Comparison of ENCODE assay signal across 8 cellular contexts in the genomic region with DNA sequence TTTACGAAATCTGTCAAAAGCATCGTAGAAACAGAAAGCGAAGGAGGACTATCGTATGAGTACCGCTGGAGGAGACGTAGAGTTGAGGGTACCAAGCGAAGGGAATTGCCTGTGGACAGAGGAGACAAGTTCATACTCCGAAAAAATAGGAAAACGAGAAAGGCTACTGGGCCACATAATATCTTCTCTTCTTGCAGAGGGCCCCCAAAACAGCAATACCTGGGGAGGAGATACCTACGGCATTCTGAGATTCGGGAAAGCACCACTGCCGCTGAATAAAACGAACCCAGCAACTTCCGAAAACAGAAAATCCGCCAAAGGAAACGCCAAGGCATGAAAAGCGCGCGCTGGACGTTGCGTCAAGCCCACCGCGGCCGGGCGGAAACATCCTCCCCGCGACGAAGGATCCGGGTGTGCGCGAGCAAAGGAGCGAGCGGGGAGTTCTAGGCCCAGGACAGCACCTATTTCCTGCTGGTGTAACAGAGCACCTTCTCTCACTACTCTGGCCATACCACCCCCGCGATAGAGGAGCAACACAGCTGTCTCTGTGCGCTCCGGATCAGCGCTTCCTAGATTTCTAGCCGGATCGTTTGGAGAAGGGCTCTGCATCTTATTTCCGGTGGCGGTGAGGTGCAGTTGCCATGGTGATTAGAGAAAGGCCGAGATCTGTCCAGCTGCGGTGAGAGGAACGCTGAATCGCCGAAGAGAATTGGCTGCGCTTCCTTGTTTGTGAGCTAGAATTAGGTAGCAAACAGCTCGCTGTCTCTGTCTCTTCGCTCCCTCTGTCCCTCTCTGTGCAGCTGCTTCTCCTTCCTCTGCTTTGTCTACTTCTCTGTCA. TPM values are rescaled to one million over a fixed set of nuclear protein-coding genes. Genes with fewer than 3 reads are reported as not detected.
DNase-seq lines count a peak whose midpoint lies in the region; ATAC-seq, FAIRE-seq and TF ChIP-seq lines count a peak whose summit lies in the region.

A gene with protein sequence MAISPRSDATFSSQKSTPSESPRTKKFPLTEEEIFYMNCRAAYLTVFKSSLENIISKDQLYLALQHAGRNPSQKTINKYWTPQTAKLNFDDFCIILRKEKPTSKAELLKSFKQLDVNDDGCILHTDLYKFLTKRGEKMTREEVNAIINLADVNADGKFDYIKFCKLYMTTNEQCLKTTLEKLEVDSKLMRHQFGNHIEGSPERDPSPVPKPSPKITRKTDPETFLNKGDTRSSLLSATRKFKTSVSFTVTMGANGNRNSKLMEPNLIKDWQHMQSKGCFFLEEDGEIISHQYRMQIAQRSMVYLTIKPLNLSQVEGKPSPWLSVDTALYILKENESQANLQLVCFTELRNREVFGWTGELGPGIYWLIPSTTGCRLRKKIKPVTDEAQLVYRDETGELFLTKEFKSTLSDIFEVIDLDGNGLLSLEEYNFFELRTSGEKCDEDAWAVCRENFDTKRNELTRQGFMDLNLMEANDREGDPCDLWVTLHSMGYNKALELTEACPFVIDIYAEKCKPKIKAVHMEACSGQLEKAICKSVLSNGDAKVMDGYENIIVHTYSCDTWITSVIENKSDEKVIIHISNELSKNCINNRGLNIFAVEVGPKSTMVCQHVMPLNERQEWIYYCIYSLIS (plus strand): TSS at position 635 of the 838 bp plus-strand sequence. CDS start 2,048 bp downstream, outside the sequence.
A gene with protein sequence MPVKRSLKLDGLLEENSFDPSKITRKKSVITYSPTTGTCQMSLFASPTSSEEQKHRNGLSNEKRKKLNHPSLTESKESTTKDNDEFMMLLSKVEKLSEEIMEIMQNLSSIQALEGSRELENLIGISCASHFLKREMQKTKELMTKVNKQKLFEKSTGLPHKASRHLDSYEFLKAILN (minus strand): TSS at position 335 of the 838 bp plus-strand sequence. CDS start 92 bp downstream, at position 243.

- peak within 1 kb of the TSS; percentile 87 for H3K9ac ChIP-seq in keratinocyte (ENCODE audit: control insufficient read depth, extremely low read depth, insufficient read depth, low read length)

- H2AFZ ChIP-seq in keratinocyte (ENCODE audit: control insufficient read depth, low read length): peak within 1 kb of the TSS; percentile 100

- peaks cover 17% of the 10 kb centered on the region for H3K4me1 ChIP-seq in keratinocyte (ENCODE audit: control insufficient read depth, extremely low read depth, insufficient read depth, low read length)

- peak; percentile 79 for FAIRE-seq in keratinocyte (lab: Jason Lieb, UNC)

- H3K4me3 ChIP-seq in keratinocyte (ENCODE audit: control insufficient read depth in 2 of 3, extremely low read depth in 1 of 3, insufficient read depth in 2 of 3, low read depth in 1 of 3, low read length in 3 of 3): peak within 1 kb of the TSS; percentile 47 to 97 (median 84)

- DNase-seq in AG09319 (ENCODE audit: extremely low read depth, low read depth) (peak; percentile 82), NCI-H345 (lab: John Stamatoyannopoulos, UW) (peak; percentile 94), cerebellar nuclear complex (lab: John Stamatoyannopoulos, UW) (peak; percentile 53 to 90), keratinocyte (ENCODE audit: low read depth, low spot score) (peak; percentile 35)
- peak; percentile 78 for DNase-seq in activated CD4-positive, CD25-positive, alpha-beta regulatory T cell treated with anti-CD3 and anti-CD28 coated beads, Interleukin-2, amount 50 U/mL, for 72 hours
- peak; percentile 71 to 77 (median 76) for DNase-seq in stimulated activated CD4-positive, alpha-beta T cell treated with anti-CD3 and anti-CD28 coated beads, Interleukin-12 subunit alpha, Interleukin-12 subunit beta, amount 100 ng/mL, for 48 hours (ENCODE audit: low read depth in 2 of 3, low spot score in 1 of 3)

- H3K27me3 ChIP-seq in keratinocyte (ENCODE audit: control insufficient read depth, extremely low read depth, insufficient read depth, low read length): no peaks in the 10 kb centered on the region

- peak within 1 kb of the TSS; percentile 92 for H3K27ac ChIP-seq in keratinocyte (ENCODE audit: control insufficient read depth, insufficient read depth, low read length)

- no peaks in the 10 kb centered on the region for H3K9me3 ChIP-seq in keratinocyte (ENCODE audit: control insufficient read depth, low read depth, low read length)

- dilution Hi-C loops in keratinocyte (cut with MboI; ENCODE audit: extremely low pct_ligation_motif_present, low sequenced_read_pairs): no loop called here

- H3K79me2 ChIP-seq in keratinocyte (ENCODE audit: control insufficient read depth, insufficient read depth, low read length): peaks cover 14% of the 10 kb centered on the region

- no peaks in the 10 kb centered on the region for H4K20me1 ChIP-seq in keratinocyte (ENCODE audit: control insufficient read depth, extremely low read depth, insufficient read depth, low read length)

- ATAC-seq in GM19025 (IDR thresholded peaks at IDR 0.05; ENCODE audit: low read depth, unreplicated experiment): peak; percentile 92
- ATAC-seq in HG03280 (IDR thresholded peaks at IDR 0.05; ENCODE audit: unreplicated experiment): peak; percentile 87

- no peaks in the 10 kb centered on the region for H3K36me3 ChIP-seq in keratinocyte (ENCODE audit: control insufficient read depth in 2 of 2, extremely low read depth in 1 of 2, insufficient read depth in 2 of 2, low read length in 2 of 2)

- no peaks in the 10 kb centered on the region for H3K9me1 ChIP-seq in keratinocyte (ENCODE audit: control insufficient read depth, extremely low read depth, insufficient read depth, low read length)

- peak within 1 kb of the TSS; percentile 79 for H3K4me2 ChIP-seq in keratinocyte (ENCODE audit: control insufficient read depth, extremely low read depth, insufficient read depth, low read depth, low read length)

- TF ChIP-seq CTCF in AG09319 (IDR thresholded peaks at IDR 0.05; ENCODE audit: low read depth, low read length) (no peak), keratinocyte (optimal IDR thresholded peaks at IDR 0.05 in 1 of 3, IDR thresholded peaks at IDR 0.05 in 1 of 3, conservative IDR thresholded peaks at IDR 0.05 in 1 of 3; ENCODE audit: extremely low read depth in 1 of 3, insufficient read depth in 2 of 3, low read length in 3 of 3) (no peak)

RNA-seq across cellular contexts. Expression of the first gene that starts in this region (rescaled TPM):
- polyA plus RNA-seq in keratinocyte: 1.4 to 4.9 TPM (median 3.1 TPM) in 3 replicates
- polyA plus RNA-seq in keratinocyte (2011; ENCODE audit: low read depth): 6.0 TPM
- 1.7 and 3.1 TPM in 2 replicates for polyA plus RNA-seq in keratinocyte (2011; cell fraction: cytosol; rRNA removed)
- 4.8 and 7.6 TPM in 2 replicates for polyA plus RNA-seq in keratinocyte (2011; cell fraction: nucleus; rRNA removed)
- polyA plus RNA-seq in keratinocyte (2012; ENCODE audit: low replicate concordance): 2.1 and 2.8 TPM in 2 replicates
- 0.82 to 5.1 TPM in 2 of 3 replicates, not detected in the other for polyA minus RNA-seq in keratinocyte
- polyA minus RNA-seq in keratinocyte (2011; cell fraction: cytosol; rRNA and poly(A)+ RNA removed): not detected
- 1.7 and 2.6 TPM in 2 replicates for polyA minus RNA-seq in keratinocyte (2011; cell fraction: nucleus; rRNA and poly(A)+ RNA removed)

RNA-seq across cellular contexts. Expression of the second gene that starts in this region (rescaled TPM):
- polyA plus RNA-seq in keratinocyte: 6.9 to 19.5 TPM (median 10.0 TPM) in 3 replicates
- 7.3 TPM for polyA plus RNA-seq in keratinocyte (2011; ENCODE audit: low read depth)
- 6.7 and 12.9 TPM in 2 replicates for polyA plus RNA-seq in keratinocyte (2011; cell fraction: cytosol; rRNA removed)
- polyA plus RNA-seq in keratinocyte (2011; cell fraction: nucleus; rRNA removed): 6.6 and 9.9 TPM in 2 replicates
- 11.7 and 14.0 TPM in 2 replicates for polyA plus RNA-seq in keratinocyte (2012; ENCODE audit: low replicate concordance)
- 0.69 to 4.8 TPM (median 1.4 TPM) in 3 replicates for polyA minus RNA-seq in keratinocyte
- polyA minus RNA-seq in keratinocyte (2011; cell fraction: cytosol; rRNA and poly(A)+ RNA removed): not detected
- 2.5 and 3.9 TPM in 2 replicates for polyA minus RNA-seq in keratinocyte (2011; cell fraction: nucleus; rRNA and poly(A)+ RNA removed)

Comparison
In these comparisons a context has a peak if more than half of its experiments do, and no peak if none do; other contexts are left out.
1. Peak in every context shown above with its lines: DNase-seq, ATAC-seq, H3K4me3 ChIP-seq and H3K27ac ChIP-seq.
2. DNase-seq: peak in every context shown above with its lines; median percentile 94 in NCI-H345; 82 in AG09319; 78 in activated CD4-positive, CD25-positive, alpha-beta regulatory T cell treated with anti-CD3 and anti-CD28 coated beads, Interleukin-2, amount 50 U/mL, for 72 hours; 76 in stimulated activated CD4-positive, alpha-beta T cell treated with anti-CD3 and anti-CD28 coated beads, Interleukin-12 subunit alpha, Interleukin-12 subunit beta, amount 100 ng/mL, for 48 hours; 72 in cerebellar nuclear complex; 35 in keratinocyte.